8 cellular contexts compared by ENCODE assay signal in genomic region chr12:57735952-57736742, GRCh38. TPM values are rescaled to one million over a fixed set of nuclear protein-coding genes. Genes with fewer than 3 reads are reported as not detected.
DNase-seq lines count a peak whose midpoint lies in the region; ATAC-seq, FAIRE-seq and TF ChIP-seq lines count a peak whose summit lies in the region.

No MANE protein-coding gene starts in this region.

- no peaks in the 10 kb centered on the region for H3K9me3 ChIP-seq in endothelial cell of umbilical vein (replicated peaks; ENCODE audit: control insufficient read depth, insufficient read depth, low read length)

- H3K4me2 ChIP-seq in endothelial cell of umbilical vein (ENCODE audit: insufficient read depth, low read length): no peak overlapping the region

- H3K79me2 ChIP-seq in endothelial cell of umbilical vein (ENCODE audit: control insufficient read depth, insufficient read depth, low read length): no peaks in the 10 kb centered on the region

- H3K27me3 ChIP-seq in endothelial cell of umbilical vein (ENCODE audit: control insufficient read depth in 2 of 2, insufficient read depth in 2 of 2, low read length in 2 of 2): peaks cover 80 to 84% of the 10 kb centered on the region in 2 experiments

- TF ChIP-seq POLR2A in endothelial cell of umbilical vein (IDR thresholded peaks at IDR 0.05; ENCODE audit: low read depth, low read length): no peak

- CTCF ChIA-PET in endothelial cell of umbilical vein (lab: Charles Lee): interaction anchor here (1.0 to 6.1 kb wide), 6 partner anchors 8 to 153 kb away, joined by 4 to 48 read pairs (median 7); partner anchors contain the start of gene TSPAN31

- no peak overlapping the region for H3K4me3 ChIP-seq in endothelial cell of umbilical vein (replicated peaks in 1 of 3; ENCODE audit: insufficient read depth in 1 of 3, low read depth in 1 of 3, low read length in 3 of 3)

- no peak overlapping the region for H3K27ac ChIP-seq in endothelial cell of umbilical vein (ENCODE audit: insufficient read depth, low read depth, low read length)

- H3K36me3 ChIP-seq in endothelial cell of umbilical vein (ENCODE audit: control insufficient read depth in 2 of 2, extremely low read depth in 1 of 2, insufficient read depth in 2 of 2, low read length in 2 of 2): no peaks in the 10 kb centered on the region

- H3K9me1 ChIP-seq in endothelial cell of umbilical vein (replicated peaks; ENCODE audit: control insufficient read depth, extremely low read depth, insufficient read depth, low read length): no peaks in the 10 kb centered on the region

- ATAC-seq in GM21619 (IDR thresholded peaks at IDR 0.05; ENCODE audit: unreplicated experiment) (no peak), GM21526 (IDR thresholded peaks at IDR 0.05; ENCODE audit: low FRiP score, unreplicated experiment) (no peak), HG03457 (IDR thresholded peaks at IDR 0.05; ENCODE audit: unreplicated experiment) (no peak), GM18511 (IDR thresholded peaks at IDR 0.05; ENCODE audit: unreplicated experiment) (no peak)

- peak; percentile 48 for FAIRE-seq in endothelial cell of umbilical vein (lab: Jason Lieb, UNC)

- no TSS peak for BruUV-seq in endothelial cell of umbilical vein (replicated peaks; lab: Mats Ljungman, UMichigan)

- peaks cover 4% of the 10 kb centered on the region for H3K4me1 ChIP-seq in endothelial cell of umbilical vein (ENCODE audit: control insufficient read depth, extremely low read depth, insufficient read depth, low read length)

- dilution Hi-C loops in endothelial cell of umbilical vein (cut with MboI; ENCODE audit: extremely low pct_ligation_motif_present, low sequenced_read_pairs): no loop called here

- intact Hi-C loops in endothelial cell of umbilical vein (cut with micrococcal nuclease): no loop called here

- no peak overlapping the region for H2AFZ ChIP-seq in endothelial cell of umbilical vein (ENCODE audit: low read depth, low read length)

- H3K9ac ChIP-seq in endothelial cell of umbilical vein (replicated peaks; ENCODE audit: extremely low read depth, insufficient read depth, low read length): no peak overlapping the region

- no peaks in the 10 kb centered on the region for H4K20me1 ChIP-seq in endothelial cell of umbilical vein (replicated peaks; ENCODE audit: control insufficient read depth, extremely low read depth, insufficient read depth, low read length)

- TF ChIP-seq CTCF in endothelial cell of umbilical vein (IDR thresholded peaks at IDR 0.05; ENCODE audit: extremely low read depth in 1 of 2, insufficient read depth in 1 of 2, low read depth in 1 of 2, low read length in 2 of 2): no peak

- DNase-seq in DMS53 treated with DMSO at 0.1 percent for 48 hours (lab: John Stamatoyannopoulos, UW; ENCODE audit: unreplicated experiment): peak; percentile 61
- peak; percentile 55 for DNase-seq in NCI-H748 treated with DMSO at 0.1 percent for 48 hours (lab: John Stamatoyannopoulos, UW)
- DNase-seq in endothelial cell of umbilical vein (ENCODE audit: low read depth, low spot score): no peak
- peak; percentile 71 for DNase-seq in occipital lobe (lab: John Stamatoyannopoulos, UW)

- POLR2A ChIA-PET in endothelial cell of umbilical vein (lab: Charles Lee): no interaction called here

TF ChIP-seq in endothelial cell of umbilical vein, 7 proteins besides CTCF, POLR2A, EP300 and RAD21:
- TF ChIP-seq EZH2 (IDR thresholded peaks at IDR 0.05; ENCODE audit: borderline replicate concordance, low read depth, low read length, severe bottlenecking) (peak; percentile 58), MAX (IDR thresholded peaks at IDR 0.05; ENCODE audit: insufficient read depth, insufficient read length) (no peak)

RNA-seq across cellular contexts. Expression of gene AGAP2, which starts 2.4 kb away (rescaled TPM):
- total RNA-seq in endothelial cell of umbilical vein (0.05 and 0.24 TPM in 2 replicates), occipital lobe (25.6 TPM)
- 0.04 and 0.05 TPM in 2 replicates for polyA plus RNA-seq in endothelial cell of umbilical vein
- 0.04 and 0.08 TPM in 2 replicates for polyA plus RNA-seq in endothelial cell of umbilical vein (2011; cell fraction: cytosol; rRNA removed)
- polyA plus RNA-seq in endothelial cell of umbilical vein (2011; cell fraction: nucleus; rRNA removed): 0.05 and 0.10 TPM in 2 replicates
- 0.14 and 0.20 TPM in 2 replicates for polyA plus RNA-seq in endothelial cell of umbilical vein (2012)
- 0.04 TPM in 1 of 2 replicates, not detected in the other for polyA minus RNA-seq in endothelial cell of umbilical vein
- not detected for polyA minus RNA-seq in endothelial cell of umbilical vein (2011; cell fraction: cytosol; rRNA and poly(A)+ RNA removed)
- polyA minus RNA-seq in endothelial cell of umbilical vein (2011; cell fraction: nucleus; rRNA and poly(A)+ RNA removed): 0.14 and 0.63 TPM in 2 replicates

RNA-seq across cellular contexts. Expression of gene TSPAN31, which starts 8.7 kb away (rescaled TPM):
- total RNA-seq in endothelial cell of umbilical vein: 14.6 and 15.0 TPM in 2 replicates
- 33.3 and 43.9 TPM in 2 replicates for polyA plus RNA-seq in endothelial cell of umbilical vein
- 19.8 and 19.9 TPM in 2 replicates for polyA plus RNA-seq in endothelial cell of umbilical vein (2011; cell fraction: cytosol; rRNA removed)
- polyA plus RNA-seq in endothelial cell of umbilical vein (2011; cell fraction: nucleus; rRNA removed): 15.5 and 16.4 TPM in 2 replicates
- polyA plus RNA-seq in endothelial cell of umbilical vein (2012): 25.7 and 27.8 TPM in 2 replicates
- polyA minus RNA-seq in endothelial cell of umbilical vein: 47.8 and 57.1 TPM in 2 replicates
- polyA minus RNA-seq in endothelial cell of umbilical vein (2011; cell fraction: cytosol; rRNA and poly(A)+ RNA removed): 5.5 TPM
- polyA minus RNA-seq in endothelial cell of umbilical vein (2011; cell fraction: nucleus; rRNA and poly(A)+ RNA removed): 4.4 and 12.2 TPM in 2 replicates
- total RNA-seq in occipital lobe: 41.0 TPM

RNA-seq across cellular contexts. Expression of gene CDK4, which starts 16.0 kb away (rescaled TPM):
- total RNA-seq in endothelial cell of umbilical vein (156 and 171 TPM in 2 replicates), occipital lobe (59.0 TPM)
- polyA plus RNA-seq in endothelial cell of umbilical vein: 300 and 332 TPM in 2 replicates
- 337 and 366 TPM in 2 replicates for polyA plus RNA-seq in endothelial cell of umbilical vein (2011; cell fraction: cytosol; rRNA removed)
- polyA plus RNA-seq in endothelial cell of umbilical vein (2011; cell fraction: nucleus; rRNA removed): 173 and 189 TPM in 2 replicates
- polyA plus RNA-seq in endothelial cell of umbilical vein (2012): 197 and 206 TPM in 2 replicates
- 184 and 194 TPM in 2 replicates for polyA minus RNA-seq in endothelial cell of umbilical vein
- 130 TPM for polyA minus RNA-seq in endothelial cell of umbilical vein (2011; cell fraction: cytosol; rRNA and poly(A)+ RNA removed)
- polyA minus RNA-seq in endothelial cell of umbilical vein (2011; cell fraction: nucleus; rRNA and poly(A)+ RNA removed): 54.8 and 62.4 TPM in 2 replicates

RNA-seq across cellular contexts. Expression of gene MARCHF9, which starts 18.8 kb away (rescaled TPM):
- total RNA-seq in endothelial cell of umbilical vein (3.0 and 4.6 TPM in 2 replicates), occipital lobe (15.9 TPM)
- polyA plus RNA-seq in endothelial cell of umbilical vein: 4.8 and 5.8 TPM in 2 replicates
- 1.6 and 3.7 TPM in 2 replicates for polyA plus RNA-seq in endothelial cell of umbilical vein (2011; cell fraction: cytosol; rRNA removed)
- polyA plus RNA-seq in endothelial cell of umbilical vein (2011; cell fraction: nucleus; rRNA removed): 4.8 and 5.4 TPM in 2 replicates
- 3.2 and 4.0 TPM in 2 replicates for polyA plus RNA-seq in endothelial cell of umbilical vein (2012)
- 2.8 and 4.2 TPM in 2 replicates for polyA minus RNA-seq in endothelial cell of umbilical vein
- polyA minus RNA-seq in endothelial cell of umbilical vein (2011; cell fraction: cytosol; rRNA and poly(A)+ RNA removed): 7.7 TPM
- 0.72 and 1.2 TPM in 2 replicates for polyA minus RNA-seq in endothelial cell of umbilical vein (2011; cell fraction: nucleus; rRNA and poly(A)+ RNA removed)

RNA-seq across cellular contexts. Expression of gene CYP27B1, which starts 30.7 kb away (rescaled TPM):
- total RNA-seq in endothelial cell of umbilical vein: 2.4 and 2.7 TPM in 2 replicates
- polyA plus RNA-seq in endothelial cell of umbilical vein: 0.62 TPM in 2 replicates
- 0.19 and 0.61 TPM in 2 replicates for polyA plus RNA-seq in endothelial cell of umbilical vein (2011; cell fraction: cytosol; rRNA removed)
- 7.3 and 7.9 TPM in 2 replicates for polyA plus RNA-seq in endothelial cell of umbilical vein (2011; cell fraction: nucleus; rRNA removed)
- polyA plus RNA-seq in endothelial cell of umbilical vein (2012): 0.74 and 0.86 TPM in 2 replicates
- 0.87 and 1.2 TPM in 2 replicates for polyA minus RNA-seq in endothelial cell of umbilical vein
- 7.6 TPM for polyA minus RNA-seq in endothelial cell of umbilical vein (2011; cell fraction: cytosol; rRNA and poly(A)+ RNA removed)
- 3.3 and 3.8 TPM in 2 replicates for polyA minus RNA-seq in endothelial cell of umbilical vein (2011; cell fraction: nucleus; rRNA and poly(A)+ RNA removed)
- total RNA-seq in occipital lobe: not detected

Comparison
In these comparisons a context has a peak if more than half of its experiments do, and no peak if none do; other contexts are left out.
1. RNA of gene AGAP2, which starts 2.4 kb away (total RNA-seq): 25.6 TPM in occipital lobe (single experiment); 0.05 to 0.24 TPM in endothelial cell of umbilical vein; every median in the first group is over 10 times any median in the second.